In the genomic region with DNA sequence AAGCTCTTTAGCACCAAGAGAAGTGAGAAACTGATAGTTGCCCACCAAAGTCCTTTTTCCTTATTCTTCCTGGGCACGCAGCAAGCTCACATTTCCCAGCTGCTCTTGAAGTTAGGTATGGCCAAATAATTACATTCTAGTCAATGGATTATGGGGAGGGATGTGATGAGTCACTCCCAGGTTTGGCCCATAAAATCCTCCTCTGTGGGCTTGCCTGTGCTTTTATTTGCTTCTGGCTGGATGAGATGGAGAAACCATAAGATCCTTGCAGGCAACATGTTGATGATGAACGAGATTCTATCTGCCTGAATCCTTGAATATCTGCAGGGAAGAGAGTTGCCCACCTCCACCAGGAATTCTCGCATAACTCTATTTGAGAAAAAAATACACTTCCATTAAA, we compare ENCODE assay signal across 17 cellular contexts.
DNase-seq lines count a peak whose midpoint lies in the region; ATAC-seq, FAIRE-seq and TF ChIP-seq lines count a peak whose summit lies in the region.
"Had no signal": no experiment of that assay in that cellular context is flagged by ENCODE, and none has a peak within 500 bp of the region (broad histone marks: within the 10 kb centered on the region; RNA-seq: fewer than 3 reads in every experiment).

No MANE protein-coding gene starts in this region.

- no peak for ATAC-seq in GM19452 (IDR thresholded peaks at IDR 0.05; ENCODE audit: unreplicated experiment)
- ATAC-seq: CD8-positive, alpha-beta T cell; GM23338; HCT116 had no signal

- no peak overlapping the region for H3K27ac ChIP-seq in kidney (ENCODE audit: low read depth in 2 of 2, low read length in 2 of 2)
- H3K27ac ChIP-seq: BLaER1 treated with 17β-estradiol and CSF1 and Interleukin-3, amounts not matched to agents 10 nM and 100 nM had no signal

- H3K4me1 ChIP-seq in kidney (ENCODE audit: control insufficient read depth in 1 of 2, insufficient read depth in 1 of 2, low read depth in 1 of 2, low read length in 2 of 2) = no peaks in the 10 kb centered on the region
- H3K4me1 ChIP-seq: BLaER1 treated with 17β-estradiol and CSF1 and Interleukin-3, amounts not matched to agents 10 nM and 100 nM had no signal

- H3K4me3 ChIP-seq in kidney (ENCODE audit: low read length in 2 of 2) = no peak overlapping the region
- H3K4me3 ChIP-seq: BLaER1 treated with 17β-estradiol and CSF1 and Interleukin-3, amounts not matched to agents 10 nM and 100 nM; GM23338 had no signal

- intact Hi-C loops in kidney (cut with DNase I) = no loop called here

- H3K9ac ChIP-seq in kidney (ENCODE audit: low read length in 2 of 2) = no peak overlapping the region
- H3K9ac ChIP-seq: BLaER1 treated with 17β-estradiol and CSF1 and Interleukin-3, amounts not matched to agents 10 nM and 100 nM had no signal

- no peaks in the 10 kb centered on the region for H3K9me3 ChIP-seq in kidney (ENCODE audit: control insufficient read depth in 1 of 2, low read length in 2 of 2)

- no peaks in the 10 kb centered on the region for H3K36me3 ChIP-seq in kidney (ENCODE audit: control insufficient read depth in 1 of 2, insufficient read depth in 2 of 2, low read length in 2 of 2)
- H3K36me3 ChIP-seq: BLaER1 treated with 17β-estradiol and CSF1 and Interleukin-3, amounts not matched to agents 10 nM and 100 nM had no signal

- DNase-seq in NCI-H748 (lab: John Stamatoyannopoulos, UW; ENCODE audit: unreplicated experiment) (peak; percentile 5), NCI-H748 treated with DMSO at 0.1 percent for 48 hours (lab: John Stamatoyannopoulos, UW) (no peak), HT1080 (ENCODE audit: low read depth) (peak; percentile 48), T1000 (lab: John Stamatoyannopoulos, UW) (peak; percentile 35), kidney (no peak)
- no peak for DNase-seq in activated CD4-positive, CD25-positive, alpha-beta regulatory T cell treated with anti-CD3 and anti-CD28 coated beads, Interleukin-2, amount 50 U/mL, for 72 hours
- DNase-seq: 8988T; Calu3; CD8-positive, alpha-beta T cell; H7 had no signal

- FAIRE-seq in kidney (lab: Jason Lieb, UNC) = no peak
- FAIRE-seq: G401.6, GM12891, GM18507 had no signal

- no peak for TF ChIP-seq CTCF in kidney (IDR thresholded peaks at IDR 0.05; ENCODE audit: borderline replicate concordance, extremely low read depth, insufficient read depth)

Comparison
In these comparisons a context has a peak if more than half of its experiments do, and no peak if none do; other contexts are left out.
1. DNase-seq: peak in NCI-H748 (single experiment), HT1080 (single experiment) and T1000 (single experiment); none in NCI-H748 treated with DMSO at 0.1 percent for 48 hours (single experiment), kidney (single experiment) and activated CD4-positive, CD25-positive, alpha-beta regulatory T cell treated with anti-CD3 and anti-CD28 coated beads, Interleukin-2, amount 50 U/mL, for 72 hours (single experiment).